ENCODE assay signal across 17 cellular contexts in genomic region chr12:109440851-109441490, GRCh38. TPM values are rescaled to one million over a fixed set of nuclear protein-coding genes. Genes with fewer than 3 reads are reported as not detected.
DNase-seq lines count a peak whose midpoint lies in the region; ATAC-seq, FAIRE-seq and TF ChIP-seq lines count a peak whose summit lies in the region.
"Had no signal": no experiment of that assay in that cellular context is flagged by ENCODE, and none has a peak within 500 bp of the region (broad histone marks: within the 10 kb centered on the region; RNA-seq: fewer than 3 reads in every experiment).

No MANE protein-coding gene starts in this region.

- no peak overlapping the region for H3K4me2 ChIP-seq in K562 (ENCODE audit: insufficient read depth, low read length)

- TF ChIP-seq EP300 in K562 (IDR thresholded peaks at IDR 0.05; ENCODE audit: low read length): no peak

- peak; percentile 25 for DNase-seq in NCI-H2196 (lab: John Stamatoyannopoulos, UW; ENCODE audit: unreplicated experiment)
- no peak for DNase-seq in NCI-H2196 treated with DMSO at 0.1 percent for 48 hours (lab: John Stamatoyannopoulos, UW; ENCODE audit: unreplicated experiment)
- peak; percentile 69 for DNase-seq in NCI-H2029 treated with DMSO at 0.1 percent for 48 hours (lab: John Stamatoyannopoulos, UW)
- DNase-seq in K562 (ENCODE audit: extremely low read depth in 1 of 4, low spot score in 3 of 4): no peak
- peak; percentile 16 for DNase-seq in posterior vena cava (ENCODE audit: low spot score)
- DNase-seq in stimulated activated naive B cell treated with anti-CD40 and anti-IgM and Interleukin-4, amounts not matched to agents 10 μg/mL and 1 μg/mL and 100 μg/mL, for 72 hours: no peak
- no peak for DNase-seq in activated naive CD4-positive, alpha-beta T cell treated with Interleukin-2 at 50 U/mL for 16 hours
- no peak for DNase-seq in GM10266 (ENCODE audit: extremely low spot score)
- DNase-seq: activated CD4-positive, alpha-beta T cell treated with anti-CD3 and anti-CD28 coated beads for 4 hours; Calu3; foreskin melanocyte; NCI-H1694 treated with DMSO at 0.1 percent for 48 hours had no signal

- no peaks in the 10 kb centered on the region for H3K79me2 ChIP-seq in K562 (ENCODE audit: control insufficient read depth, insufficient read depth, low read length)
- H3K79me2 ChIP-seq: parathyroid adenoma had no signal

- H3K9me1 ChIP-seq in K562 (ENCODE audit: control insufficient read depth, insufficient read depth, low read length): no peaks in the 10 kb centered on the region

- no peaks in the 10 kb centered on the region for H3K27me3 Mint-ChIP-seq in stimulated activated naive B cell treated with anti-CD40 and anti-IgM and Interleukin-4, amounts not matched to agents 10 μg/mL and 1 μg/mL and 100 μg/mL, for 72 hours
- H3K27me3 Mint-ChIP-seq: IgD-negative memory B cell had no signal

- no peaks in the 10 kb centered on the region for H3K4me1 Mint-ChIP-seq in stimulated activated naive B cell treated with anti-CD40 and anti-IgM and Interleukin-4, amounts not matched to agents 10 μg/mL and 1 μg/mL and 100 μg/mL, for 72 hours
- H3K4me1 Mint-ChIP-seq: IgD-negative memory B cell had no signal

- H3K27me3 ChIP-seq in K562 (ENCODE audit: control insufficient read depth in 2 of 2, insufficient read depth in 2 of 2, low read length in 2 of 2): peaks cover 7 to 17% of the 10 kb centered on the region in 2 experiments; a peak in 3 of 5 replicates
- H3K27me3 ChIP-seq: tibial nerve had no signal

- CTCF ChIA-PET in K562 (lab: Yijun Ruan, JAX; ENCODE audit: low intra/inter-chr PET ratio): no interaction called here

- no peak overlapping the region for H2AFZ ChIP-seq in K562 (ENCODE audit: low read depth, low read length)
- H2AFZ ChIP-seq: parathyroid adenoma had no signal

- no peak overlapping the region for H3K9ac ChIP-seq in K562 (ENCODE audit: insufficient read depth in 1 of 2, low read depth in 2 of 2, low read length in 2 of 2)
- H3K9ac ChIP-seq: parathyroid adenoma had no signal

- no peak overlapping the region for H3K4me3 Mint-ChIP-seq in stimulated activated naive B cell treated with anti-CD40 and anti-IgM and Interleukin-4, amounts not matched to agents 10 μg/mL and 1 μg/mL and 100 μg/mL, for 72 hours
- H3K4me3 Mint-ChIP-seq: activated T-helper 1 cell treated with anti-CD3 and anti-CD28 coated beads, Interleukin-12 subunit alpha, Interleukin-12 subunit beta, Interleukin-2, Interleukin-4 antibody, amounts not matched to agents 30 ng/mL and 10 ng/mL and 1 ng/mL, durations not matched to agents 14 hours and 24 hours and 36 hours; IgD-negative memory B cell; T-helper 1 cell treated with Interleukin-12 subunit alpha and Interleukin-12 subunit beta and Interleukin-4 antibody, amounts not matched to agents 30 μg/mL and 1 μg/mL, for 36 hours had no signal

- no peaks in the 10 kb centered on the region for H4K20me1 ChIP-seq in K562 (replicated peaks; ENCODE audit: control insufficient read depth, insufficient read depth, low read length)

- peaks cover 11 to 27% of the 10 kb centered on the region in 2 donors for H3K36me3 Mint-ChIP-seq in stimulated activated naive B cell treated with anti-CD40 and anti-IgM and Interleukin-4, amounts not matched to agents 10 μg/mL and 1 μg/mL and 100 μg/mL, for 72 hours
- H3K36me3 Mint-ChIP-seq: IgD-negative memory B cell had no signal

- 6% methylated on average over 9 of the region's 9 CpGs for WGBS in K562 (ENCODE audit: insufficient coverage, low coverage, missing lambda C conversion rate)

- no peak overlapping the region for H3K27ac Mint-ChIP-seq in stimulated activated naive B cell treated with anti-CD40 and anti-IgM and Interleukin-4, amounts not matched to agents 10 μg/mL and 1 μg/mL and 100 μg/mL, for 72 hours
- H3K27ac Mint-ChIP-seq: activated T-helper 1 cell treated with anti-CD3 and anti-CD28 coated beads, Interleukin-12 subunit alpha, Interleukin-12 subunit beta, Interleukin-2, Interleukin-4 antibody, amounts not matched to agents 30 ng/mL and 10 ng/mL and 1 ng/mL, durations not matched to agents 14 hours and 24 hours and 36 hours; T-helper 1 cell treated with Interleukin-12 subunit alpha and Interleukin-12 subunit beta and Interleukin-4 antibody, amounts not matched to agents 30 μg/mL and 1 μg/mL, for 36 hours had no signal

- no peak for ATAC-seq in K562
- ATAC-seq in stimulated activated naive B cell treated with anti-CD40 and anti-IgM and Interleukin-4, amounts not matched to agents 10 μg/mL and 1 μg/mL and 100 μg/mL, for 72 hours (replicated peaks): no peak

- no peaks in the 10 kb centered on the region; a peak in 1 of 5 replicates for H3K4me1 ChIP-seq in K562 (replicated peaks in 1 of 2; ENCODE audit: control insufficient read depth in 2 of 2, insufficient read depth in 2 of 2, low read length in 2 of 2)
- H3K4me1 ChIP-seq: parathyroid adenoma had no signal

- no peak for TF ChIP-seq POLR2A in K562 (conservative IDR thresholded peaks at IDR 0.05)

- intact Hi-C loops in K562 (cut with micrococcal nuclease) (no loop called here), posterior vena cava (cut with DNase I) (no loop called here)

- no peaks in the 10 kb centered on the region for H3K9me3 Mint-ChIP-seq in stimulated activated naive B cell treated with anti-CD40 and anti-IgM and Interleukin-4, amounts not matched to agents 10 μg/mL and 1 μg/mL and 100 μg/mL, for 72 hours
- H3K9me3 Mint-ChIP-seq: activated T-helper 1 cell treated with anti-CD3 and anti-CD28 coated beads, Interleukin-12 subunit alpha, Interleukin-12 subunit beta, Interleukin-2, Interleukin-4 antibody, amounts not matched to agents 30 ng/mL and 10 ng/mL and 1 ng/mL, durations not matched to agents 14 hours and 24 hours and 36 hours; IgD-negative memory B cell; T-helper 1 cell treated with Interleukin-12 subunit alpha and Interleukin-12 subunit beta and Interleukin-4 antibody, amounts not matched to agents 30 μg/mL and 1 μg/mL, for 36 hours had no signal

- no peaks in the 10 kb centered on the region for H3K9me3 ChIP-seq in K562 (replicated peaks; ENCODE audit: control insufficient read depth, insufficient read depth, low read depth, low read length)
- H3K9me3 ChIP-seq: tibial nerve had no signal

- TF ChIP-seq RAD21 in K562 (CRISPR knock-in tag; conservative IDR thresholded peaks at IDR 0.05 in 1 of 2, IDR thresholded peaks at IDR 0.05 in 1 of 2): no peak

- POLR2A ChIA-PET in K562 (lab: Yijun Ruan, JAX): no interaction called here

- no TSS peak for BruUV-seq in K562 (replicated peaks; lab: Mats Ljungman, UMichigan)

- H3K36me3 ChIP-seq in K562 (ENCODE audit: control insufficient read depth, insufficient read depth, low read length): no peaks in the 10 kb centered on the region

- no peak overlapping the region for H3K27ac ChIP-seq in K562 (ENCODE audit: extremely low read depth, low read depth, low read length)
- H3K27ac ChIP-seq: parathyroid adenoma, tibial nerve had no signal

- H3K4me3 ChIP-seq in K562: no peak overlapping the region
- H3K4me3 ChIP-seq: tibial nerve had no signal

- no peak for TF ChIP-seq CTCF in K562 (IDR thresholded peaks at IDR 0.05 in 2 of 3, conservative IDR thresholded peaks at IDR 0.05 in 1 of 3; ENCODE audit: insufficient read depth in 2 of 3, low read depth in 1 of 3, low read length in 3 of 3)
- TF ChIP-seq CTCF in GM10266 (IDR thresholded peaks at IDR 0.05; ENCODE audit: control insufficient read depth, insufficient read depth, low read depth, missing control alignments): no peak

- no peak for FAIRE-seq in K562 (lab: Jason Lieb, UNC)

- in situ Hi-C loops in K562 (cut with MboI): no loop called here

TF ChIP-seq in K562, 482 proteins besides CTCF, POLR2A, EP300 and RAD21 (continues in another document):
- TF ChIP-seq SAFB2 (IDR thresholded peaks at IDR 0.05; ENCODE audit: borderline replicate concordance, low read depth, low read length, severe bottlenecking): no peak
- TF ChIP-seq ZNF77 (CRISPR knock-in tag; IDR thresholded peaks at IDR 0.05): no peak

RNA-seq across cellular contexts. Expression of gene KCTD10, which starts 36.1 kb away (rescaled TPM):
- 70.7 and 115 TPM in 2 replicates for total RNA-seq in K562 (2011; cell fraction: chromatin; rRNA removed; ENCODE audit: low replicate concordance)
- total RNA-seq in K562 (2011; cell fraction: nucleolus; rRNA removed): 74.2 and 80.5 TPM in 2 replicates
- total RNA-seq in K562 (2011; cell fraction: nucleoplasm; rRNA removed): 83.2 and 88.9 TPM in 2 replicates
- 10.1 and 22.7 TPM in 2 replicates for total RNA-seq in K562 (2014; rRNA removed)
- total RNA-seq in K562 (2014; rRNA removed; fragmentation: Illumina TruSeq; extraction: Trizol): 13.3 and 16.7 TPM in 2 replicates
- total RNA-seq in K562 (2015; rRNA removed; fragmentation: Illumina TruSeq; extraction: Trizol): 14.9 and 15.7 TPM in 2 replicates
- 20.4 and 24.1 TPM in 2 replicates for total RNA-seq in K562 (2021)
- 37.5 and 40.7 TPM in 2 replicates for polyA plus RNA-seq in K562 (2011; rRNA removed)
- 38.5 and 40.1 TPM in 2 replicates for polyA plus RNA-seq in K562 (2011; cell fraction: cytosol; rRNA removed)
- 56.0 and 66.5 TPM in 2 replicates for polyA plus RNA-seq in K562 (2011; cell fraction: nucleus; rRNA removed)
- 15.0 and 18.6 TPM in 2 replicates for polyA plus RNA-seq in K562 (2012)
- polyA plus RNA-seq in K562 (2014; fragmentation: Illumina TruSeq; extraction: Trizol): 19.2 and 25.9 TPM in 2 replicates
- 10 to 100 TPM in 1 of 2 experiments, 1 to 10 TPM in 1; 1.9 to 12.3 TPM for polyA plus RNA-seq in K562 (2014; fragmentation: Nextera tagmentation; extraction: Ambion mirVana)
- 19.1 and 21.8 TPM in 2 replicates for polyA plus RNA-seq in K562 (2014; rRNA removed)
- 63.9 and 66.3 TPM in 2 replicates for polyA minus RNA-seq in K562 (2011; rRNA and poly(A)+ RNA removed)
- polyA minus RNA-seq in K562 (2011; cell fraction: cytosol; rRNA and poly(A)+ RNA removed): 26.6 and 27.7 TPM in 2 replicates
- 54.7 and 75.9 TPM in 2 replicates for polyA minus RNA-seq in K562 (2011; cell fraction: nucleus; rRNA and poly(A)+ RNA removed)
- total RNA-seq in posterior vena cava: 100 to 1,000 TPM; 136 to 138 TPM

RNA-seq across cellular contexts. Expression of gene UBE3B, which starts 36.5 kb away (rescaled TPM):
- total RNA-seq in K562 (2011; cell fraction: chromatin; rRNA removed; ENCODE audit: low replicate concordance): 126 and 128 TPM in 2 replicates
- total RNA-seq in K562 (2011; cell fraction: nucleolus; rRNA removed): 54.6 and 61.0 TPM in 2 replicates
- 70.8 and 93.3 TPM in 2 replicates for total RNA-seq in K562 (2011; cell fraction: nucleoplasm; rRNA removed)
- total RNA-seq in K562 (2014; rRNA removed) (16.2 and 19.8 TPM in 2 replicates), K562 (2014; rRNA removed; fragmentation: Illumina TruSeq; extraction: Trizol) (12.2 and 13.8 TPM in 2 replicates), K562 (2015; rRNA removed; fragmentation: Illumina TruSeq; extraction: Trizol) (11.5 and 11.6 TPM in 2 replicates), K562 (2021) (18.7 and 21.8 TPM in 2 replicates), posterior vena cava (10 to 100 TPM; 29.5 to 34.9 TPM)
- polyA plus RNA-seq in K562 (2011; rRNA removed) (23.6 and 28.5 TPM in 2 replicates), K562 (2014; fragmentation: Illumina TruSeq; extraction: Trizol) (14.8 and 17.1 TPM in 2 replicates), K562 (2014; fragmentation: Nextera tagmentation; extraction: Ambion mirVana) (1 to 10 TPM; 7.6 to 8.1 TPM), K562 (2014; rRNA removed) (15.5 and 22.1 TPM in 2 replicates)
- polyA plus RNA-seq in K562 (2011; cell fraction: cytosol; rRNA removed): 11.8 and 17.3 TPM in 2 replicates
- polyA plus RNA-seq in K562 (2011; cell fraction: nucleus; rRNA removed): 102 and 103 TPM in 2 replicates
- 13.6 and 18.2 TPM in 2 replicates for polyA plus RNA-seq in K562 (2012)
- 49.4 and 50.7 TPM in 2 replicates for polyA minus RNA-seq in K562 (2011; rRNA and poly(A)+ RNA removed)
- 18.0 and 22.2 TPM in 2 replicates for polyA minus RNA-seq in K562 (2011; cell fraction: cytosol; rRNA and poly(A)+ RNA removed)
- 56.4 and 98.5 TPM in 2 replicates for polyA minus RNA-seq in K562 (2011; cell fraction: nucleus; rRNA and poly(A)+ RNA removed)

Comparison
In these comparisons a context has a peak if more than half of its experiments do, and no peak if none do; other contexts are left out.
1. DNase-seq: peak in NCI-H2196 (single experiment), NCI-H2029 treated with DMSO at 0.1 percent for 48 hours (single experiment) and posterior vena cava (single experiment); none in NCI-H2196 treated with DMSO at 0.1 percent for 48 hours (single experiment), K562 (0 of 4), stimulated activated naive B cell treated with anti-CD40 and anti-IgM and Interleukin-4, amounts not matched to agents 10 μg/mL and 1 μg/mL and 100 μg/mL, for 72 hours (single experiment), activated naive CD4-positive, alpha-beta T cell treated with Interleukin-2 at 50 U/mL for 16 hours (single experiment) and GM10266 (single experiment).